In the genomic region with DNA sequence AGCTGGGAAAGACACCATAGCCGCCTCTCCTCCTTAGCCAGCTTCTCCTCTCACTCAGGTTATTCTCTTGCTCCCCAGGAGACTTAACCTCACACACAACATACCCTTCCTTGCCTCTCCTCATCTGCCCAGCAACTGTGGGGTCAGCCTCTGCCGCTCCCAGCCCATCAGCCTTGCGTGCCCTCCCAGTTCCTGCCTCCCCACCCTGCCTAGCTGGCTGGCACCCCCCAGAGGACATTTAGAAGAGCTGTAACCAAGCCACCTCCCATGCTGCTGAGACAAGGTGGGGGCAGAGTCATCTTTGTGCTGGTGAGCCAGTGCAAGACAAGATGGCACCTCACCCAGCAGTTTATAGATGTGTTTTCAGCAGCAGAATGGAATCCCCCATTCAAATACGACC, we compare ENCODE assay signal across 14 cellular contexts. TPM values are rescaled to one million over a fixed set of nuclear protein-coding genes. Genes with fewer than 3 reads are reported as not detected.
A peak's percentile ranks its signal among the peaks of the same experiment; 100 is the strongest.
DNase-seq lines count a peak whose midpoint lies in the region; ATAC-seq, FAIRE-seq and TF ChIP-seq lines count a peak whose summit lies in the region.
"Had no signal": no experiment of that assay in that cellular context is flagged by ENCODE, and none has a peak within 500 bp of the region (broad histone marks: within the 10 kb centered on the region; RNA-seq: fewer than 3 reads in every experiment).

No MANE protein-coding gene starts in this region.

- WGBS in GM12878 (ENCODE audit: insufficient coverage, insufficient replicate concordance, low lambda C conversion rate, missing lambda C conversion rate) = 67% methylated on average over 4 of the region's 4 CpGs

- H3K4me3 ChIP-seq in GM12878 (no peak overlapping the region), neural progenitor cell (no peak overlapping the region)
- H3K4me3 ChIP-seq: ascending aorta, esophagus muscularis mucosa, transverse colon had no signal

- H4K20me1 ChIP-seq in GM12878 (ENCODE audit: control insufficient read depth, insufficient read depth) (no peaks in the 10 kb centered on the region), neural progenitor cell (ENCODE audit: low read depth) (no peaks in the 10 kb centered on the region)

- CTCF ChIA-PET in GM12878 (lab: Yijun Ruan, JAX) = interaction anchor here (0.9 to 1.5 kb wide), 4 partner anchors 72 to 106 kb away, joined by 3 to 8 read pairs (median 4); no protein-coding TSS in a partner anchor

- H3K27me3 ChIP-seq in GM12878 (replicated peaks in 1 of 2; ENCODE audit: control insufficient read depth in 2 of 2, insufficient read depth in 2 of 2, low read length in 1 of 2) = no peaks in the 10 kb centered on the region
- no peaks in the 10 kb centered on the region for H3K27me3 ChIP-seq in neural progenitor cell
- H3K27me3 ChIP-seq: ascending aorta, esophagus muscularis mucosa, transverse colon had no signal

- TF ChIP-seq EP300 in GM12878 (IDR thresholded peaks at IDR 0.05; ENCODE audit: borderline replicate concordance in 1 of 2, control insufficient read depth in 1 of 2, low read depth in 2 of 2, low read length in 2 of 2) = no peak

- H3K9ac ChIP-seq in GM12878 (ENCODE audit: control insufficient read depth, insufficient read depth, low read length) = no peak overlapping the region
- no peak overlapping the region for H3K9ac ChIP-seq in neural progenitor cell
- H3K9ac ChIP-seq: parathyroid adenoma had no signal

- H3K79me2 ChIP-seq in GM12878 (ENCODE audit: control insufficient read depth, insufficient read depth, low read length) (no peaks in the 10 kb centered on the region), neural progenitor cell (ENCODE audit: low read depth) (no peaks in the 10 kb centered on the region)
- H3K79me2 ChIP-seq: parathyroid adenoma had no signal

- SMC1A ChIA-PET in GM12878 (lab: Charles Lee; ENCODE audit: uncharacterized antibody, unreplicated experiment) = interaction anchor here (1.3 to 1.5 kb wide), 2 partner anchors 13 to 31 kb away, joined by 4 to 6 read pairs; no protein-coding TSS in a partner anchor

- H3K4me1 Mint-ChIP-seq in T-helper 1 cell treated with Interleukin-12 subunit alpha and Interleukin-12 subunit beta and Interleukin-4 antibody, amounts not matched to agents 30 μg/mL and 1 μg/mL, for 36 hours (ENCODE audit: low read depth) = peaks cover 19% of the 10 kb centered on the region
- H3K4me1 Mint-ChIP-seq in neural progenitor cell = peaks cover 4% of the 10 kb centered on the region

- TF ChIP-seq POLR2A in GM12878 (IDR thresholded peaks at IDR 0.05; ENCODE audit: low read depth, low read length) = no peak

- H3K4me2 ChIP-seq in GM12878 (ENCODE audit: control insufficient read depth, insufficient read depth) (no peak overlapping the region), neural progenitor cell (no peak overlapping the region)

- RAD21 ChIA-PET in GM12878 (lab: Charles Lee; ENCODE audit: unreplicated experiment) = interaction anchor here (1.2 kb wide), 1 partner anchor 106 kb away, joined by 5 read pairs; no protein-coding TSS in a partner anchor

- TF ChIP-seq RAD21 in GM12878 (IDR thresholded peaks at IDR 0.05; ENCODE audit: insufficient read depth, low read depth, low read length) = peak; percentile 56

- peak; percentile 75 for ATAC-seq in GM12878
- ATAC-seq: SK-N-SH treated with all-trans-retinoic acid at 6 μM for 48 hours had no signal

- no peak overlapping the region for H2AFZ ChIP-seq in GM12878 (ENCODE audit: control insufficient read depth, low read depth, low read length)
- no peak overlapping the region for H2AFZ ChIP-seq in neural progenitor cell (replicated peaks)
- H2AFZ ChIP-seq: parathyroid adenoma had no signal

- BruUV-seq in GM12878 (replicated peaks; lab: Mats Ljungman, UMichigan) = no TSS peak

- no peak overlapping the region for H3K4me3 Mint-ChIP-seq in T-helper 1 cell treated with Interleukin-12 subunit alpha and Interleukin-12 subunit beta and Interleukin-4 antibody, amounts not matched to agents 30 μg/mL and 1 μg/mL, for 36 hours
- H3K4me3 Mint-ChIP-seq in neural progenitor cell = no peak overlapping the region

- H3K27ac ChIP-seq in GM12878 (ENCODE audit: control insufficient read depth, insufficient read depth) = no peak overlapping the region
- peak overlapping the region; percentile 67 for H3K27ac ChIP-seq in neural progenitor cell
- H3K27ac ChIP-seq: ascending aorta, esophagus muscularis mucosa, parathyroid adenoma, transverse colon had no signal

- peaks cover 10% of the 10 kb centered on the region for H3K36me3 Mint-ChIP-seq in T-helper 1 cell treated with Interleukin-12 subunit alpha and Interleukin-12 subunit beta and Interleukin-4 antibody, amounts not matched to agents 30 μg/mL and 1 μg/mL, for 36 hours (ENCODE audit: low read depth)
- H3K36me3 Mint-ChIP-seq in neural progenitor cell = peaks cover 12% of the 10 kb centered on the region

- H3K36me3 ChIP-seq in GM12878 (ENCODE audit: control insufficient read depth in 2 of 2, insufficient read depth in 2 of 2, low read length in 1 of 2) (peaks cover 5 to 27% of the 10 kb centered on the region in 2 experiments; a peak in 2 of 4 replicates), neural progenitor cell (no peaks in the 10 kb centered on the region)

- intact Hi-C loops in GM12878 (cut with micrococcal nuclease; ENCODE audit: unreplicated experiment) = no loop called here

- DNase-seq in T-helper 1 cell (no peak), KBM-7 (peak; percentile 28), GM12878 (ENCODE audit: low read depth, low spot score) (no peak), neural progenitor cell (ENCODE audit: low spot score) (no peak), AG20443 (ENCODE audit: low spot score) (no peak), GOT3 (lab: John Stamatoyannopoulos, UW) (no peak)
- DNase-seq in NK-92 treated with Interleukin-12 subunit alpha and Interleukin-12 subunit beta, amount 100 ng/mL, for 24 hours (lab: John Stamatoyannopoulos, UW) = no peak
- DNase-seq: transverse colon had no signal

- peaks cover 5% of the 10 kb centered on the region for H3F3A ChIP-seq in neural progenitor cell (ENCODE audit: low read depth)

- POLR2A ChIA-PET in GM12878 (lab: Charles Lee) = no interaction called here

- FAIRE-seq in GM12878 (lab: Jason Lieb, UNC) = no peak
- FAIRE-seq: HTR-8/SVneo had no signal

- no peaks in the 10 kb centered on the region for H3K27me3 Mint-ChIP-seq in T-helper 1 cell treated with Interleukin-12 subunit alpha and Interleukin-12 subunit beta and Interleukin-4 antibody, amounts not matched to agents 30 μg/mL and 1 μg/mL, for 36 hours (ENCODE audit: low read depth)
- H3K27me3 Mint-ChIP-seq in neural progenitor cell (ENCODE audit: insufficient read depth, low read depth) = no peaks in the 10 kb centered on the region

- H3K9me3 ChIP-seq in GM12878 (replicated peaks; ENCODE audit: control insufficient read depth, insufficient read depth, low read length) (no peaks in the 10 kb centered on the region; the same call in 2 of the 3 replicates), neural progenitor cell (ENCODE audit: low read depth) (no peaks in the 10 kb centered on the region)
- H3K9me3 ChIP-seq: ascending aorta, esophagus muscularis mucosa, transverse colon had no signal

- in situ Hi-C loops in KBM-7 (cut with MboI; ENCODE audit: low pct_unique_long_range_greater_than_20kb, low sequenced_read_pairs) = no loop called here
- in situ Hi-C loops in GM12878 (cut with MboI) = no loop called here

- no peaks in the 10 kb centered on the region; the same call in 1 of the 2 replicates for H3K4me1 ChIP-seq in GM12878 (ENCODE audit: control insufficient read depth, insufficient read depth, low read length)
- peaks cover 11% of the 10 kb centered on the region for H3K4me1 ChIP-seq in neural progenitor cell
- H3K4me1 ChIP-seq: ascending aorta, esophagus muscularis mucosa, transverse colon had no signal

- TF ChIP-seq CTCF in GM12878 (IDR thresholded peaks at IDR 0.05 in 2 of 3, conservative IDR thresholded peaks at IDR 0.05 in 1 of 3; ENCODE audit: control insufficient read depth in 2 of 3, extremely low read depth in 1 of 3, insufficient read depth in 1 of 3, low read depth in 3 of 3, low read length in 3 of 3) = peak; percentile 31 to 34 (median 32); a peak in 3 of 6 replicates
- TF ChIP-seq CTCF in neural progenitor cell (IDR thresholded peaks at IDR 0.05) = peak; percentile 11

- H3K9me3 Mint-ChIP-seq in T-helper 1 cell treated with Interleukin-12 subunit alpha and Interleukin-12 subunit beta and Interleukin-4 antibody, amounts not matched to agents 30 μg/mL and 1 μg/mL, for 36 hours = no peaks in the 10 kb centered on the region
- H3K9me3 Mint-ChIP-seq in neural progenitor cell = no peaks in the 10 kb centered on the region

- peak overlapping the region; percentile 34 for H3K27ac Mint-ChIP-seq in T-helper 1 cell treated with Interleukin-12 subunit alpha and Interleukin-12 subunit beta and Interleukin-4 antibody, amounts not matched to agents 30 μg/mL and 1 μg/mL, for 36 hours
- H3K27ac Mint-ChIP-seq in neural progenitor cell = peak overlapping the region; percentile 78

RNA-seq across cellular contexts. Expression of a gene that starts 38.2 kb away (rescaled TPM):
- 124 and 147 TPM in 2 replicates for total RNA-seq in GM12878 (2013; cell fraction: nucleolus; rRNA removed)
- 33.5 and 37.3 TPM in 2 replicates for total RNA-seq in GM12878 (2014; rRNA removed)
- 17.3 and 18.2 TPM in 2 replicates for total RNA-seq in GM12878 (2014; rRNA removed; fragmentation: Illumina TruSeq; extraction: Trizol)
- 36.4 and 37.9 TPM in 2 replicates for total RNA-seq in GM12878 (2021)
- polyA plus RNA-seq in GM12878 (2011; ENCODE audit: low read depth) = 23.4 TPM
- polyA plus RNA-seq in GM12878 (2011; rRNA removed) = 32.2 and 64.6 TPM in 2 replicates
- polyA plus RNA-seq in GM12878 (2011; cell fraction: cytosol; rRNA removed) = 77.4 and 79.3 TPM in 2 replicates
- polyA plus RNA-seq in GM12878 (2011; cell fraction: nucleus; rRNA removed) = 95.7 and 99.1 TPM in 2 replicates
- polyA plus RNA-seq in GM12878 (2012) = 31.1 and 35.7 TPM in 2 replicates
- polyA plus RNA-seq in GM12878 (2014; fragmentation: Illumina TruSeq; extraction: Trizol) = 33.0 and 60.6 TPM in 2 replicates
- polyA plus RNA-seq in GM12878 (2014; fragmentation: Nextera tagmentation; extraction: Ambion mirVana) = 1 to 10 TPM; 2.2 to 2.9 TPM
- 40.5 and 43.3 TPM in 2 replicates for polyA plus RNA-seq in GM12878 (2014; rRNA removed)
- polyA plus RNA-seq in GM12878 (2016; fragmentation: Nextera tagmentation; extraction: Ambion mirVana) = 10 to 100 TPM; 50.4 to 53.6 TPM
- 112 and 113 TPM in 2 replicates for polyA minus RNA-seq in GM12878 (2011; rRNA and poly(A)+ RNA removed)
- polyA minus RNA-seq in GM12878 (2011; cell fraction: cytosol; rRNA and poly(A)+ RNA removed) = 20.8 and 21.0 TPM in 2 replicates
- 51.9 and 56.4 TPM in 2 replicates for polyA minus RNA-seq in GM12878 (2011; cell fraction: nucleus; rRNA and poly(A)+ RNA removed)
- total RNA-seq in neural progenitor cell (ENCODE audit: low replicate concordance) = 28.6 and 41.5 TPM in 2 replicates

RNA-seq across cellular contexts. Expression of a gene that starts 43.0 kb away (rescaled TPM):
- 7.3 and 7.5 TPM in 2 replicates for total RNA-seq in GM12878 (2013; cell fraction: nucleolus; rRNA removed)
- 17.5 and 24.1 TPM in 2 replicates for total RNA-seq in GM12878 (2014; rRNA removed)
- total RNA-seq in GM12878 (2014; rRNA removed; fragmentation: Illumina TruSeq; extraction: Trizol) = 9.9 and 12.5 TPM in 2 replicates
- total RNA-seq in GM12878 (2021) = 20.2 and 21.9 TPM in 2 replicates
- polyA plus RNA-seq in GM12878 (2011; ENCODE audit: low read depth) = 9.7 TPM
- 15.8 and 36.7 TPM in 2 replicates for polyA plus RNA-seq in GM12878 (2011; rRNA removed)
- polyA plus RNA-seq in GM12878 (2011; cell fraction: cytosol; rRNA removed) = 55.4 and 56.2 TPM in 2 replicates
- 31.5 and 37.5 TPM in 2 replicates for polyA plus RNA-seq in GM12878 (2011; cell fraction: nucleus; rRNA removed)
- 9.3 and 19.2 TPM in 2 replicates for polyA plus RNA-seq in GM12878 (2012)
- polyA plus RNA-seq in GM12878 (2014; fragmentation: Illumina TruSeq; extraction: Trizol) = 9.9 and 18.3 TPM in 2 replicates
- 1 to 10 TPM; 1.5 to 2.4 TPM for polyA plus RNA-seq in GM12878 (2014; fragmentation: Nextera tagmentation; extraction: Ambion mirVana)
- 22.9 and 30.6 TPM in 2 replicates for polyA plus RNA-seq in GM12878 (2014; rRNA removed)
- polyA plus RNA-seq in GM12878 (2016; fragmentation: Nextera tagmentation; extraction: Ambion mirVana) = 10 to 100 TPM; 16.9 to 19.3 TPM
- 13.0 and 30.4 TPM in 2 replicates for polyA minus RNA-seq in GM12878 (2011; rRNA and poly(A)+ RNA removed)
- 10.2 and 10.8 TPM in 2 replicates for polyA minus RNA-seq in GM12878 (2011; cell fraction: cytosol; rRNA and poly(A)+ RNA removed)
- polyA minus RNA-seq in GM12878 (2011; cell fraction: nucleus; rRNA and poly(A)+ RNA removed) = 7.7 and 15.9 TPM in 2 replicates
- total RNA-seq in neural progenitor cell (ENCODE audit: low replicate concordance) = 2.4 and 6.5 TPM in 2 replicates
